1 cellular context compared by ENCODE assay signal in the genomic region with DNA sequence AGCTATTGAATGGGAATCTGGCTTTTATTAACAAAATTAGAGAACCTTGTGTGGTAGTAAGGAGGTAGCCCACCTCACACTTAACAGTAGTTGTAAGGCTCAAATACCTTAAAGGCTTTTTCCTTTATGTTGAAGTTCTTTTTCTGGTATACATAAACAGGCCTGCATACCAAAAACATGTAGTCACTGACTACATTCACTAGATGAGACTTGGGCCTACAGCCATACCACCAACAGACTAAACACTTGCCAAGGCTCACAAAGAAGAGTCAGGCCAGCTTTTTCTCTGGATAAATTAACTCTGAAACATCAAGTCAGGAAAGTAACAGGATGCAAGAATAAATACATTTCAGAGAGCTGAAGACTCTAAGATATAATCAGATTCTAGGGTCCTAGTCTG.
TF ChIP-seq lines count a peak whose summit lies in the region.

No MANE protein-coding gene starts in this region.

TF ChIP-seq in SK-N-SH, 30 proteins besides CTCF, POLR2A, EP300 and RAD21 (continued from another document):
- TF ChIP-seq, protein P1, sequence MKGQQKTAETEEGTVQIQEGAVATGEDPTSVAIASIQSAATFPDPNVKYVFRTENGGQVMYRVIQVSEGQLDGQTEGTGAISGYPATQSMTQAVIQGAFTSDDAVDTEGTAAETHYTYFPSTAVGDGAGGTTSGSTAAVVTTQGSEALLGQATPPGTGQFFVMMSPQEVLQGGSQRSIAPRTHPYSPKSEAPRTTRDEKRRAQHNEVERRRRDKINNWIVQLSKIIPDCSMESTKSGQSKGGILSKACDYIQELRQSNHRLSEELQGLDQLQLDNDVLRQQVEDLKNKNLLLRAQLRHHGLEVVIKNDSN (IDR thresholded peaks at IDR 0.05; ENCODE audit: borderline replicate concordance, low read depth), result no peak
- TF ChIP-seq TEAD4 (IDR thresholded peaks at IDR 0.05; ENCODE audit: borderline replicate concordance, insufficient read depth), result peak; percentile 72; the same call in 1 of the 2 replicates
- TF ChIP-seq RXRA (IDR thresholded peaks at IDR 0.05; ENCODE audit: borderline replicate concordance, low read depth), result peak; percentile 27; the same call in 1 of the 2 replicates
- TF ChIP-seq NFIC (IDR thresholded peaks at IDR 0.05; ENCODE audit: borderline replicate concordance), result peak; percentile 94
